18 cellular contexts compared by ENCODE assay signal in genomic region chr1:98077691-98078090, GRCh38.
DNase-seq lines count a peak whose midpoint lies in the region; ATAC-seq and TF ChIP-seq lines count a peak whose summit lies in the region.
"Had no signal": no experiment of that assay in that cellular context is flagged by ENCODE, and none has a peak within 500 bp of the region (broad histone marks: within the 10 kb centered on the region; RNA-seq: fewer than 3 reads in every experiment).

No MANE protein-coding gene starts in this region.

- no peak overlapping the region for H3K4me3 Mint-ChIP-seq in HFFc6
- no peak overlapping the region for H3K4me3 Mint-ChIP-seq in activated CD8-positive, alpha-beta T cell treated with anti-CD3 and anti-CD28 coated beads, Interleukin-2, amount 10 ng/mL, durations not matched to agents 7 days and 5 days

- no peak for ATAC-seq in stimulated activated naive CD8-positive, alpha-beta T cell treated with anti-CD3 and anti-CD28 coated beads, Interleukin-15, Interleukin-2, amounts not matched to agents 100 U/mL and 50 U/mL, for 24 hours
- no peak for ATAC-seq in GM21576 (IDR thresholded peaks at IDR 0.05; ENCODE audit: unreplicated experiment)
- ATAC-seq in activated CD8-positive, alpha-beta T cell treated with anti-CD3 and anti-CD28 coated beads, Interleukin-2, amount 10 ng/mL, durations not matched to agents 7 days and 5 days: no peak
- ATAC-seq: GM12878 had no signal

- H3K9me3 Mint-ChIP-seq in HFFc6: no peaks in the 10 kb centered on the region
- no peaks in the 10 kb centered on the region for H3K9me3 Mint-ChIP-seq in activated CD8-positive, alpha-beta T cell treated with anti-CD3 and anti-CD28 coated beads, Interleukin-2, amount 10 ng/mL, durations not matched to agents 7 days and 5 days (ENCODE audit: insufficient read depth)

- DNase-seq in HFFc6 (peak; percentile 13), NCI-H226 (peak; percentile 32), foreskin fibroblast (peak; percentile 47 to 68), NCI-H2196 treated with DMSO at 0.1 percent for 48 hours (lab: John Stamatoyannopoulos, UW; ENCODE audit: unreplicated experiment) (no peak)
- no peak for DNase-seq in stimulated activated naive CD8-positive, alpha-beta T cell treated with anti-CD3 and anti-CD28 coated beads, Interleukin-15, Interleukin-2, amounts not matched to agents 100 U/mL and 50 U/mL, for 24 hours
- no peak for DNase-seq in activated CD8-positive, alpha-beta T cell treated with anti-CD3 and anti-CD28 coated beads, Interleukin-2, amount 10 ng/mL, durations not matched to agents 7 days and 5 days
- DNase-seq: DMS 273 treated with DMSO at 0.1 percent for 48 hours; KBM-7; MM.1S; NCI-H1092 treated with DMSO at 0.1 percent for 48 hours; NCI-H146; NCI-H2081; NCI-H510A; NCI-H748 treated with DMSO at 0.1 percent for 48 hours; NK-92 treated with Interleukin-12 subunit alpha and Interleukin-12 subunit beta, amount 100 ng/mL, for 24 hours; Right ventricle myocardium superior had no signal

- CTCF ChIA-PET in activated CD8-positive, alpha-beta T cell treated with anti-CD3 and anti-CD28 coated beads, Interleukin-2, amount 10 ng/mL, durations not matched to agents 7 days and 5 days (lab: Charles Lee): no interaction called here

- H3K27ac Mint-ChIP-seq in HFFc6: no peak overlapping the region
- H3K27ac Mint-ChIP-seq in activated CD8-positive, alpha-beta T cell treated with anti-CD3 and anti-CD28 coated beads, Interleukin-2, amount 10 ng/mL, durations not matched to agents 7 days and 5 days: no peak overlapping the region

- TF ChIP-seq CTCF in HFFc6 (IDR thresholded peaks at IDR 0.05) (no peak), foreskin fibroblast (IDR thresholded peaks at IDR 0.05; ENCODE audit: low read depth, low read length) (no peak)

- peaks cover 50% of the 10 kb centered on the region for H3K4me1 Mint-ChIP-seq in HFFc6 (ENCODE audit: low read depth)
- H3K4me1 Mint-ChIP-seq in activated CD8-positive, alpha-beta T cell treated with anti-CD3 and anti-CD28 coated beads, Interleukin-2, amount 10 ng/mL, durations not matched to agents 7 days and 5 days (ENCODE audit: low read depth): no peaks in the 10 kb centered on the region

- no peak overlapping the region for H3K4me3 ChIP-seq in foreskin fibroblast (ENCODE audit: low read depth in 1 of 2, low read length in 2 of 2)
- H3K4me3 ChIP-seq: GM12878 had no signal

- POLR2A ChIA-PET in activated CD8-positive, alpha-beta T cell treated with anti-CD3 and anti-CD28 coated beads, Interleukin-2, amount 10 ng/mL, durations not matched to agents 7 days and 5 days (lab: Charles Lee): no interaction called here

- H3K27me3 Mint-ChIP-seq in HFFc6 (ENCODE audit: insufficient read depth): no peaks in the 10 kb centered on the region
- H3K27me3 Mint-ChIP-seq in activated CD8-positive, alpha-beta T cell treated with anti-CD3 and anti-CD28 coated beads, Interleukin-2, amount 10 ng/mL, durations not matched to agents 7 days and 5 days (ENCODE audit: low read depth): no peaks in the 10 kb centered on the region

- peaks cover 4% of the 10 kb centered on the region; the same call in 1 of the 2 replicates for H3K36me3 Mint-ChIP-seq in HFFc6 (ENCODE audit: low read depth)
- H3K36me3 Mint-ChIP-seq in activated CD8-positive, alpha-beta T cell treated with anti-CD3 and anti-CD28 coated beads, Interleukin-2, amount 10 ng/mL, durations not matched to agents 7 days and 5 days (ENCODE audit: low read depth): no peaks in the 10 kb centered on the region

Comparison
In these comparisons a context has a peak if more than half of its experiments do, and no peak if none do; other contexts are left out.
1. DNase-seq: peak in HFFc6 (single experiment), NCI-H226 (single experiment) and foreskin fibroblast (2 of 2); none in NCI-H2196 treated with DMSO at 0.1 percent for 48 hours (single experiment), stimulated activated naive CD8-positive, alpha-beta T cell treated with anti-CD3 and anti-CD28 coated beads, Interleukin-15, Interleukin-2, amounts not matched to agents 100 U/mL and 50 U/mL, for 24 hours (single experiment) and activated CD8-positive, alpha-beta T cell treated with anti-CD3 and anti-CD28 coated beads, Interleukin-2, amount 10 ng/mL, durations not matched to agents 7 days and 5 days (single experiment).